16 cellular contexts compared by ENCODE assay signal in the genomic region with DNA sequence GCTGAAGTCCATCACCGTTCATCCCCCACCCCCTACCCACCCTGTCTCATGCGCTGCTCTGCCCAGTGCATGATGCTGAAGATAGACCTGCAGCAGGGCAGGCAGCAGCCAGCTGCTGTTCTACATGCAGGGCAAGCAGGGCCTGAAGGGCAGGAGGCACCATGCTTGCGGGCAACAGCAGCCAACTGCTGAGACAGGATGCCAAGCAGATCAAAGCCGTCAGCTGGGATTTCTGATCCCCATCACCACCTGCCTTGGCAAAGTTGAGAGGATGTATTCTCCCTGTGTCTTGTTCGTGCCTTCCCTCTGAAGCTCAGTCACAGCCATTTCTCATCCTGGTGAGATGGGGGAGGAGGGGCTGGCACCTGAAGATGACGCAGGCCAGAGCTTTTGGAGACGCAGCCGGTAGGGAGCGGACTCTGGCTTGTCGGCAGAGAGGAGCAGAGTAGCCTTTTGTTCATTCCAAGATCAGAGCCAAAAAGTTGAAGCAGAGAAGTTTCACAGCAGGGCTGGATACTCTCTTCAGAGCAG.
"Had no signal": no experiment of that assay in that cellular context is flagged by ENCODE, and none has a peak within 500 bp of the region (broad histone marks: within the 10 kb centered on the region; RNA-seq: fewer than 3 reads in every experiment).

No MANE protein-coding gene starts in this region.

- H3K36me3 ChIP-seq: cardiac muscle cell, right atrium auricular region, sigmoid colon, tibial artery had no signal

- H3K4me3 ChIP-seq: cardiac muscle cell, hepatocyte, mucosa of descending colon, right atrium auricular region, sigmoid colon, tibial artery had no signal

- H2AFZ ChIP-seq: hepatocyte had no signal

- H3K4me1 ChIP-seq: right atrium auricular region, sigmoid colon, tibial artery had no signal

- H3K27ac Mint-ChIP-seq: dendritic cell treated with granulocyte-macrophage colony-stimulating factor and Interleukin-4, amounts not matched to agents 40 ng/mL and 50 ng/mL, for 4 days; effector memory CD8-positive, alpha-beta T cell; natural killer cell; stimulated activated naive CD8-positive, alpha-beta T cell treated with anti-CD3 and anti-CD28 coated beads, Interleukin-15, Interleukin-2, amounts not matched to agents 100 ng/mL and 50 ng/mL, for 24 hours had no signal

- H3K27me3 ChIP-seq: cardiac muscle cell, hepatocyte, right atrium auricular region, sigmoid colon had no signal

- H3K27ac ChIP-seq: cardiac muscle cell, epithelial cell of prostate, hepatocyte, right atrium auricular region, sigmoid colon, tibial artery had no signal

- DNase-seq: effector memory CD8-positive, alpha-beta T cell; foreskin melanocyte; left colon; mucosa of descending colon; natural killer cell; sigmoid colon; small intestine; stimulated activated CD4-positive, alpha-beta T cell treated with anti-CD3 and anti-CD28 coated beads, Interleukin-12 subunit alpha, Interleukin-12 subunit beta, amount 100 ng/mL, for 4 hours; tibial artery had no signal

- H3K4me3 Mint-ChIP-seq: dendritic cell treated with granulocyte-macrophage colony-stimulating factor and Interleukin-4, amounts not matched to agents 40 ng/mL and 50 ng/mL, for 4 days; effector memory CD8-positive, alpha-beta T cell; natural killer cell; stimulated activated naive CD8-positive, alpha-beta T cell treated with anti-CD3 and anti-CD28 coated beads, Interleukin-15, Interleukin-2, amounts not matched to agents 100 ng/mL and 50 ng/mL, for 24 hours had no signal

- FAIRE-seq: colon, small intestine had no signal

- H3K27me3 Mint-ChIP-seq: dendritic cell treated with granulocyte-macrophage colony-stimulating factor and Interleukin-4, amounts not matched to agents 40 ng/mL and 50 ng/mL, for 4 days had no signal

- H3K4me2 ChIP-seq: hepatocyte had no signal

- H3K9me3 Mint-ChIP-seq: dendritic cell treated with granulocyte-macrophage colony-stimulating factor and Interleukin-4, amounts not matched to agents 40 ng/mL and 50 ng/mL, for 4 days; effector memory CD8-positive, alpha-beta T cell; natural killer cell; stimulated activated naive CD8-positive, alpha-beta T cell treated with anti-CD3 and anti-CD28 coated beads, Interleukin-15, Interleukin-2, amounts not matched to agents 100 ng/mL and 50 ng/mL, for 24 hours had no signal

- H3K36me3 Mint-ChIP-seq: natural killer cell had no signal

- ATAC-seq: effector memory CD8-positive, alpha-beta T cell; left colon; mucosa of descending colon; natural killer cell had no signal

- H3K79me2 ChIP-seq: hepatocyte had no signal

- H3K9me3 ChIP-seq: mucosa of descending colon, right atrium auricular region, sigmoid colon, tibial artery had no signal
